Comparison of ENCODE assay signal across 6 cellular contexts in genomic region chr15:69963375-69963774, GRCh38.
"Had no signal": no experiment of that assay in that cellular context is flagged by ENCODE, and none has a peak within 500 bp of the region (broad histone marks: within the 10 kb centered on the region; RNA-seq: fewer than 3 reads in every experiment).

No MANE protein-coding gene starts in this region.

- H3K4me3 ChIP-seq: K562 had no signal

- H3K27ac ChIP-seq: HL-60 had no signal

- DNase-seq: IMR-90, KBM-7, KG1 had no signal

- ATAC-seq: HepG2, K562 had no signal
